25 cellular contexts compared by ENCODE assay signal in the genomic region with DNA sequence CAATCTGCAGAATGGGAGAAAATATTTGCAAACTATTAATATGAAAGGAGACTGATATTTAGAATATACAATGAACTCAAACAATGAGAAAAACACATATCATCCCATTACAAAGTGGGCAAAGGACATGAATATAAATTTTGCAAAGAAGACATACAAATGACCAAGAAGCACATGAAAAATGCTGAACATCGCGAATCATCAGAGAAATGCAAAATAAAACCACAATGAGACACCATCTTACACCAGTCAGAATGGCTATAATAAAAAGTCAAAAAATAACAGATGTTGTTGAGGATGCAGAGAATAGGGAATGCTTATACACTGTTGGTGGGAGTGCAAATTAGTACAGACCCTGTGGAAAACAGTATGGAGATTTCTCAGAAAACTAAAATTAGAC.
"Had no signal": no experiment of that assay in that cellular context is flagged by ENCODE, and none has a peak within 500 bp of the region (broad histone marks: within the 10 kb centered on the region; RNA-seq: fewer than 3 reads in every experiment).

No MANE protein-coding gene starts in this region.

- ATAC-seq: body of pancreas; heart right ventricle; naive thymus-derived CD8-positive, alpha-beta T cell; right lobe of liver; stimulated activated effector memory CD8-positive, alpha-beta T cell treated with anti-CD3 and anti-CD28 coated beads, Interleukin-12 subunit alpha, Interleukin-12 subunit beta, amount 100 ng/mL, for 72 hours; stimulated activated naive CD8-positive, alpha-beta T cell treated with anti-CD3 and anti-CD28 coated beads, Interleukin-15, amount 100 ng/mL, for 72 hours had no signal

- DNase-seq: activated CD4-positive, alpha-beta T cell treated with anti-CD3 and anti-CD28 coated beads for 48 hours; activated CD4-positive, alpha-beta T cell treated with anti-CD3 and anti-CD28 coated beads, Interleukin-2, amount 50 U/mL, for 48 hours; activated CD8-positive, alpha-beta memory T cell treated with anti-CD3 and anti-CD28 coated beads for 24 hours; activated effector memory CD4-positive, alpha-beta T cell treated with Interleukin-2 at 50 U/mL for 16 hours; activated naive CD4-positive, alpha-beta T cell treated with Interleukin-2 at 50 U/mL for 16 hours; anterior cingulate cortex; body of pancreas; colonic mucosa; dorsolateral prefrontal cortex; effector memory CD4-positive, alpha-beta T cell; erythroblast; foreskin melanocyte; heart right ventricle; left lung; lower lobe of right lung; naive thymus-derived CD8-positive, alpha-beta T cell; right lobe of liver; stimulated activated CD4-positive, alpha-beta T cell treated with anti-CD3 and anti-CD28 coated beads, Interleukin-4, amount 100 ng/mL, for 24 hours; stimulated activated naive CD8-positive, alpha-beta T cell treated with anti-CD3 and anti-CD28 coated beads, Interleukin-15, amount 100 ng/mL, for 72 hours; substantia nigra; T-helper 9 cell; uterus had no signal

- H3K9me3 ChIP-seq: body of pancreas, colonic mucosa, left lung, right lobe of liver, uterus had no signal

- H3K36me3 ChIP-seq: colonic mucosa, heart right ventricle, left lung, lower lobe of right lung, right lobe of liver, uterus had no signal

- H3K4me3 ChIP-seq: body of pancreas, colonic mucosa, dorsolateral prefrontal cortex, heart right ventricle, left lung, lower lobe of right lung, right lobe of liver, skin epidermis, uterus had no signal

- H3K27ac ChIP-seq: body of pancreas, colonic mucosa, dorsolateral prefrontal cortex, lower lobe of right lung, right lobe of liver, uterus, VCaP had no signal

- H3K4me1 ChIP-seq: body of pancreas, colonic mucosa, right lobe of liver, uterus had no signal

- H3K27me3 ChIP-seq: body of pancreas, colonic mucosa, dorsolateral prefrontal cortex, heart right ventricle, left lung, right lobe of liver, uterus had no signal
